In genomic region chr15:42016971-42017370, GRCh38 we compare ENCODE assay signal across 10 cellular contexts. TPM values are rescaled to one million over a fixed set of nuclear protein-coding genes. Genes with fewer than 3 reads are reported as not detected.
"Had no signal": no experiment of that assay in that cellular context is flagged by ENCODE, and none has a peak within 500 bp of the region (broad histone marks: within the 10 kb centered on the region; RNA-seq: fewer than 3 reads in every experiment).

No MANE protein-coding gene starts in this region.

- H3K4me1 ChIP-seq: HAP-1 had no signal

- H3K4me3 Mint-ChIP-seq: GM23338, HFFc6, IgD-negative memory B cell had no signal

- H3K27ac ChIP-seq: HL-60 had no signal

- H3K36me3 ChIP-seq: HAP-1 had no signal

- ATAC-seq: GM23338, HCT116, HepG2 had no signal

- H3K27ac Mint-ChIP-seq: GM23338, HFFc6, IgD-negative memory B cell had no signal

- DNase-seq: H7, HFFc6 had no signal

- H3K9me3 Mint-ChIP-seq: HFFc6, IgD-negative memory B cell had no signal

- H3K4me3 ChIP-seq: GM23338, HAP-1 had no signal

RNA-seq across cellular contexts. Expression of gene PLA2G4E, which starts 3.9 kb away (rescaled TPM):
- total RNA-seq: GM23338, H4, H7, HepG2, HFFc6, HT1080 had no signal
- polyA plus RNA-seq: GM23338, HepG2, IgD-negative memory B cell had no signal
